1 cellular context compared by ENCODE assay signal in genomic region chr5:111385970-111386831, GRCh38.
TF ChIP-seq lines count a peak whose summit lies in the region.

No MANE protein-coding gene starts in this region.

TF ChIP-seq in HEK293, 187 proteins besides CTCF, POLR2A, EP300 and RAD21 (continued from another document and continues in another):
- no peak for TF ChIP-seq PRDM10 (tag by site-specific recombination; IDR thresholded peaks at IDR 0.05)
- no peak for TF ChIP-seq ZSCAN4 (tag by site-specific recombination; IDR thresholded peaks at IDR 0.05)
- TF ChIP-seq YY1 (tag by site-specific recombination; IDR thresholded peaks at IDR 0.05): no peak
- TF ChIP-seq ZNF654 (tag by site-specific recombination; IDR thresholded peaks at IDR 0.05; ENCODE audit: low read depth): no peak
- no peak; the same call in 1 of the 2 replicates for TF ChIP-seq ZNF610 (tag by site-specific recombination; IDR thresholded peaks at IDR 0.05; ENCODE audit: borderline replicate concordance)
- TF ChIP-seq ZNF76 (tag by site-specific recombination; IDR thresholded peaks at IDR 0.05; ENCODE audit: borderline replicate concordance, low read depth): no peak
- no peak for TF ChIP-seq ZNF555 (tag by site-specific recombination; conservative IDR thresholded peaks at IDR 0.05)
- TF ChIP-seq ZNF335 (tag by site-specific recombination; conservative IDR thresholded peaks at IDR 0.05): peak; percentile 89
- no peak for TF ChIP-seq ZNF639 (tag by site-specific recombination; IDR thresholded peaks at IDR 0.05)
- TF ChIP-seq ZNF580 (tag by site-specific recombination; IDR thresholded peaks at IDR 0.05): peak; percentile 30; the same call in 1 of the 2 replicates
- TF ChIP-seq IKZF3 (tag by site-specific recombination; IDR thresholded peaks at IDR 0.05): peak; percentile 83
- 0 out of 2 replicates have a peak, but pooled peaks have one; percentile 27 for TF ChIP-seq ZBTB8A (tag by site-specific recombination; IDR thresholded peaks at IDR 0.05)
- no peak for TF ChIP-seq BCL11B (tag by site-specific recombination; IDR thresholded peaks at IDR 0.05; ENCODE audit: low read depth)
- TF ChIP-seq ZNF629 (tag by site-specific recombination; IDR thresholded peaks at IDR 0.05): peak; percentile 20; the same call in 1 of the 2 replicates
- no peak for TF ChIP-seq ZSCAN18 (tag by site-specific recombination; IDR thresholded peaks at IDR 0.05)
- TF ChIP-seq INSM2 (tag by site-specific recombination; IDR thresholded peaks at IDR 0.05): no peak
- no peak for TF ChIP-seq ZNF146 (tag by site-specific recombination; IDR thresholded peaks at IDR 0.05)
- TF ChIP-seq ZNF157 (tag by site-specific recombination; IDR thresholded peaks at IDR 0.05): no peak
- TF ChIP-seq REST (tag by site-specific recombination; IDR thresholded peaks at IDR 0.05): no peak
- no peak for TF ChIP-seq ZNF624 (tag by site-specific recombination; IDR thresholded peaks at IDR 0.05)
- TF ChIP-seq TCF7L2 (IDR thresholded peaks at IDR 0.05; ENCODE audit: borderline replicate concordance, low read depth, low read length): no peak
- TF ChIP-seq ZNF544 (tag by site-specific recombination; IDR thresholded peaks at IDR 0.05): no peak
- no peak for TF ChIP-seq ZNF510 (tag by site-specific recombination; IDR thresholded peaks at IDR 0.05; ENCODE audit: insufficient replicate concordance)
- no peak for TF ChIP-seq ZNF837 (tag by site-specific recombination; IDR thresholded peaks at IDR 0.05)
- no peak for TF ChIP-seq ZNF692 (tag by site-specific recombination; IDR thresholded peaks at IDR 0.05)
- no peak for TF ChIP-seq WT1 (tag by site-specific recombination; IDR thresholded peaks at IDR 0.05)
- no peak for TF ChIP-seq HIC1 (tag by site-specific recombination; IDR thresholded peaks at IDR 0.05)
- no peak for TF ChIP-seq ZNF280C (tag by site-specific recombination; IDR thresholded peaks at IDR 0.05)
- no peak for TF ChIP-seq ZNF423 (tag by site-specific recombination; IDR thresholded peaks at IDR 0.05)
- TF ChIP-seq ZNF133 (tag by site-specific recombination; IDR thresholded peaks at IDR 0.05): no peak
- TF ChIP-seq ZNF311 (tag by site-specific recombination; IDR thresholded peaks at IDR 0.05; ENCODE audit: borderline replicate concordance): no peak
- no peak for TF ChIP-seq ZNF701 (tag by site-specific recombination; IDR thresholded peaks at IDR 0.05)
- TF ChIP-seq ZNF148 (tag by site-specific recombination; IDR thresholded peaks at IDR 0.05; ENCODE audit: borderline replicate concordance): no peak
- no peak for TF ChIP-seq ZNF169 (tag by site-specific recombination; IDR thresholded peaks at IDR 0.05)
